In genomic region chr14:93075891-93076290, GRCh38 we compare ENCODE assay signal across 17 cellular contexts. TPM values are rescaled to one million over a fixed set of nuclear protein-coding genes. Genes with fewer than 3 reads are reported as not detected.
A peak's percentile ranks its signal among the peaks of the same experiment; 100 is the strongest.
DNase-seq lines count a peak whose midpoint lies in the region; ATAC-seq and TF ChIP-seq lines count a peak whose summit lies in the region.
"Had no signal": no experiment of that assay in that cellular context is flagged by ENCODE, and none has a peak within 500 bp of the region (broad histone marks: within the 10 kb centered on the region; RNA-seq: fewer than 3 reads in every experiment).

No MANE protein-coding gene starts in this region.

- no peak for DNase-seq in activated naive CD8-positive, alpha-beta T cell treated with anti-CD3 and anti-CD28 coated beads for 36 hours
- DNase-seq in activated CD8-positive, alpha-beta T cell treated with anti-CD3 and anti-CD28 coated beads for 36 hours = no peak
- no peak for DNase-seq in naive B cell
- DNase-seq in stimulated activated naive CD8-positive, alpha-beta T cell treated with anti-CD3 and anti-CD28 coated beads, Interleukin-15, amount 100 ng/mL, for 72 hours = no peak
- no peak for DNase-seq in NOMO-1 treated with dmso at 0.1 percent for 144 hours (lab: John Stamatoyannopoulos, UW; ENCODE audit: unreplicated experiment)
- DNase-seq in stimulated activated naive CD4-positive, alpha-beta T cell (lab: John Stamatoyannopoulos, UW) = no peak
- DNase-seq in activated CD8-positive, alpha-beta memory T cell treated with anti-CD3 and anti-CD28 coated beads, Interleukin-2, amount 50 U/mL, for 48 hours = no peak
- DNase-seq: activated CD4-positive, alpha-beta T cell treated with anti-CD3 and anti-CD28 coated beads, Interleukin-2, amount 10 ng/mL, durations not matched to agents 24 days and 14 days; adrenal gland; BE2C; H9; islet precursor cell; Kasumi-1; NCI-H1694; NCI-H69 had no signal

- CTCF ChIA-PET in activated CD8-positive, alpha-beta T cell treated with anti-CD3 and anti-CD28 coated beads for 36 hours (lab: Charles Lee) = interaction anchor here (0.9 to 1.2 kb wide), 4 partner anchors 23 to 57 kb away, joined by 3 read pairs; no protein-coding TSS in a partner anchor

- peak overlapping the region; percentile 71 for H3K27ac Mint-ChIP-seq in activated naive CD8-positive, alpha-beta T cell
- no peak overlapping the region for H3K27ac Mint-ChIP-seq in activated naive CD8-positive, alpha-beta T cell treated with anti-CD3 and anti-CD28 coated beads for 36 hours
- H3K27ac Mint-ChIP-seq in activated CD8-positive, alpha-beta T cell treated with anti-CD3 and anti-CD28 coated beads for 36 hours = peak overlapping the region; percentile 9
- peak overlapping the region in 4 of 6 donors; percentile 40 to 86 (median 82) for H3K27ac Mint-ChIP-seq in naive B cell
- peak overlapping the region; percentile 63 to 81 for H3K27ac Mint-ChIP-seq in stimulated activated naive CD8-positive, alpha-beta T cell treated with anti-CD3 and anti-CD28 coated beads, Interleukin-15, amount 100 ng/mL, for 72 hours
- H3K27ac Mint-ChIP-seq: activated CD4-positive, alpha-beta T cell treated with anti-CD3 and anti-CD28 coated beads, Interleukin-2, amount 10 ng/mL, durations not matched to agents 24 days and 14 days; activated T-helper 2 cell treated with anti-CD3 and anti-CD28 coated beads, Interferon-gamma antibody, Interleukin-2, Interleukin-4, amounts not matched to agents 10 μg/mL and 5 μg/mL and 100 μg/mL, durations not matched to agents 14 hours and 24 hours and 36 hours had no signal

- POLR2A ChIA-PET in activated CD8-positive, alpha-beta T cell treated with anti-CD3 and anti-CD28 coated beads for 36 hours (lab: Charles Lee) = interaction anchor here (1.8 kb wide), 1 partner anchor 39 kb away, joined by 5 read pairs; no protein-coding TSS in a partner anchor

- no peaks in the 10 kb centered on the region for H3K27me3 Mint-ChIP-seq in activated naive CD8-positive, alpha-beta T cell
- H3K27me3 Mint-ChIP-seq in activated naive CD8-positive, alpha-beta T cell treated with anti-CD3 and anti-CD28 coated beads for 36 hours = no peaks in the 10 kb centered on the region
- no peaks in the 10 kb centered on the region for H3K27me3 Mint-ChIP-seq in activated CD8-positive, alpha-beta T cell treated with anti-CD3 and anti-CD28 coated beads for 36 hours
- no peaks in the 10 kb centered on the region for H3K27me3 Mint-ChIP-seq in naive B cell
- no peaks in the 10 kb centered on the region for H3K27me3 Mint-ChIP-seq in stimulated activated naive CD8-positive, alpha-beta T cell treated with anti-CD3 and anti-CD28 coated beads, Interleukin-15, amount 100 ng/mL, for 72 hours
- H3K27me3 Mint-ChIP-seq: activated CD4-positive, alpha-beta T cell treated with anti-CD3 and anti-CD28 coated beads, Interleukin-2, amount 10 ng/mL, durations not matched to agents 24 days and 14 days had no signal

- ATAC-seq in activated CD8-positive, alpha-beta T cell treated with anti-CD3 and anti-CD28 coated beads for 36 hours = no peak
- ATAC-seq in naive B cell (ENCODE audit: low read depth in 2 of 2) = no peak
- ATAC-seq in stimulated activated naive CD8-positive, alpha-beta T cell treated with anti-CD3 and anti-CD28 coated beads, Interleukin-15, amount 100 ng/mL, for 72 hours = no peak

- no peaks in the 10 kb centered on the region for H3K9me3 Mint-ChIP-seq in activated naive CD8-positive, alpha-beta T cell (ENCODE audit: low read depth)
- no peaks in the 10 kb centered on the region for H3K9me3 Mint-ChIP-seq in activated naive CD8-positive, alpha-beta T cell treated with anti-CD3 and anti-CD28 coated beads for 36 hours
- H3K9me3 Mint-ChIP-seq in activated CD8-positive, alpha-beta T cell treated with anti-CD3 and anti-CD28 coated beads for 36 hours = no peaks in the 10 kb centered on the region
- H3K9me3 Mint-ChIP-seq in naive B cell = no peaks in the 10 kb centered on the region
- no peaks in the 10 kb centered on the region for H3K9me3 Mint-ChIP-seq in stimulated activated naive CD8-positive, alpha-beta T cell treated with anti-CD3 and anti-CD28 coated beads, Interleukin-15, amount 100 ng/mL, for 72 hours
- H3K9me3 Mint-ChIP-seq: activated CD4-positive, alpha-beta T cell treated with anti-CD3 and anti-CD28 coated beads, Interleukin-2, amount 10 ng/mL, durations not matched to agents 24 days and 14 days; activated T-helper 2 cell treated with anti-CD3 and anti-CD28 coated beads, Interferon-gamma antibody, Interleukin-2, Interleukin-4, amounts not matched to agents 10 μg/mL and 5 μg/mL and 100 μg/mL, durations not matched to agents 14 hours and 24 hours and 36 hours; H9 had no signal

- TF ChIP-seq CTCF in activated CD8-positive, alpha-beta T cell treated with anti-CD3 and anti-CD28 coated beads for 36 hours (IDR thresholded peaks at IDR 0.05) = no peak

- intact Hi-C loops in activated CD8-positive, alpha-beta T cell treated with anti-CD3 and anti-CD28 coated beads for 36 hours (cut with micrococcal nuclease) = no loop called here

- peak overlapping the region; percentile 55 for H3K4me3 Mint-ChIP-seq in activated naive CD8-positive, alpha-beta T cell
- H3K4me3 Mint-ChIP-seq in activated naive CD8-positive, alpha-beta T cell treated with anti-CD3 and anti-CD28 coated beads for 36 hours = no peak overlapping the region
- no peak overlapping the region for H3K4me3 Mint-ChIP-seq in activated CD8-positive, alpha-beta T cell treated with anti-CD3 and anti-CD28 coated beads for 36 hours
- peak overlapping the region in 2 of 8 donors; percentile 22 to 55 for H3K4me3 Mint-ChIP-seq in naive B cell
- H3K4me3 Mint-ChIP-seq in stimulated activated naive CD8-positive, alpha-beta T cell treated with anti-CD3 and anti-CD28 coated beads, Interleukin-15, amount 100 ng/mL, for 72 hours = peak overlapping the region in 1 of 2 donors; percentile 65
- H3K4me3 Mint-ChIP-seq: activated CD4-positive, alpha-beta T cell treated with anti-CD3 and anti-CD28 coated beads, Interleukin-2, amount 10 ng/mL, durations not matched to agents 24 days and 14 days; H9 had no signal

- H3K4me1 Mint-ChIP-seq in activated naive CD8-positive, alpha-beta T cell (ENCODE audit: low read depth) = peaks cover 79% of the 10 kb centered on the region
- H3K4me1 Mint-ChIP-seq in activated naive CD8-positive, alpha-beta T cell treated with anti-CD3 and anti-CD28 coated beads for 36 hours = peaks cover 69% of the 10 kb centered on the region
- H3K4me1 Mint-ChIP-seq in activated CD8-positive, alpha-beta T cell treated with anti-CD3 and anti-CD28 coated beads for 36 hours (ENCODE audit: low read depth) = peaks cover 67% of the 10 kb centered on the region
- peaks cover 49 to 61% (median 57%) of the 10 kb centered on the region in 3 donors for H3K4me1 Mint-ChIP-seq in naive B cell
- peaks cover 85% of the 10 kb centered on the region for H3K4me1 Mint-ChIP-seq in stimulated activated naive CD8-positive, alpha-beta T cell treated with anti-CD3 and anti-CD28 coated beads, Interleukin-15, amount 100 ng/mL, for 72 hours

- no peaks in the 10 kb centered on the region for H3K36me3 Mint-ChIP-seq in activated naive CD8-positive, alpha-beta T cell
- H3K36me3 Mint-ChIP-seq in activated naive CD8-positive, alpha-beta T cell treated with anti-CD3 and anti-CD28 coated beads for 36 hours = peaks cover 17% of the 10 kb centered on the region
- peaks cover 8% of the 10 kb centered on the region for H3K36me3 Mint-ChIP-seq in activated CD8-positive, alpha-beta T cell treated with anti-CD3 and anti-CD28 coated beads for 36 hours (ENCODE audit: low read depth)
- H3K36me3 Mint-ChIP-seq in naive B cell = no peaks in the 10 kb centered on the region

RNA-seq across cellular contexts. Expression of gene ITPK1, which starts 39.8 kb away (rescaled TPM):
- 10 to 100 TPM; 87.0 to 87.4 TPM for total RNA-seq in activated naive CD8-positive, alpha-beta T cell treated with anti-CD3 and anti-CD28 coated beads for 36 hours
- 10 to 100 TPM; 78.5 to 83.5 TPM for total RNA-seq in activated CD8-positive, alpha-beta T cell treated with anti-CD3 and anti-CD28 coated beads for 36 hours
- polyA plus RNA-seq in naive B cell (ENCODE audit: low read depth in 6 of 6) = 10 to 100 TPM in 5 of 6 donors, 1 to 10 TPM in 1; 8.5 to 20.1 (median 16.2) TPM
